ENCODE assay signal across 18 cellular contexts in genomic region chr15:27361418-27361817, GRCh38.
DNase-seq lines count a peak whose midpoint lies in the region; ATAC-seq and TF ChIP-seq lines count a peak whose summit lies in the region.
"Had no signal": no experiment of that assay in that cellular context is flagged by ENCODE, and none has a peak within 500 bp of the region (broad histone marks: within the 10 kb centered on the region; RNA-seq: fewer than 3 reads in every experiment).

No MANE protein-coding gene starts in this region.

- no peak overlapping the region for H3K4me3 Mint-ChIP-seq in neural progenitor cell
- H3K4me3 Mint-ChIP-seq: CD4-positive, CD25-positive, alpha-beta regulatory T cell; CD8-positive, alpha-beta T cell had no signal

- H3K9me3 Mint-ChIP-seq in neural progenitor cell = no peaks in the 10 kb centered on the region
- H3K9me3 Mint-ChIP-seq: CD8-positive, alpha-beta T cell had no signal

- no peak overlapping the region for H2AFZ ChIP-seq in neural progenitor cell (replicated peaks)
- H2AFZ ChIP-seq: GM23248 had no signal

- DNase-seq in NCI-H748 (lab: John Stamatoyannopoulos, UW; ENCODE audit: unreplicated experiment) (peak; percentile 49), NCI-H748 treated with DMSO at 0.1 percent for 48 hours (lab: John Stamatoyannopoulos, UW) (no peak), BE2C (peak; percentile 43), NCI-H69 (lab: John Stamatoyannopoulos, UW) (peak; percentile 36), neural progenitor cell (ENCODE audit: low spot score) (no peak), HAP-1 (ENCODE audit: low spot score in 2 of 2) (no peak), GM19240 (ENCODE audit: insufficient read length, low spot score) (no peak)
- DNase-seq: Caco-2; CD4-positive, CD25-positive, alpha-beta regulatory T cell; CD8-positive, alpha-beta T cell; DMS153; DND-41; GM23248; H7 had no signal

- H3K4me1 ChIP-seq in BE2C (peaks cover 6% of the 10 kb centered on the region), neural progenitor cell (no peaks in the 10 kb centered on the region), HAP-1 (no peaks in the 10 kb centered on the region)
- H3K4me1 ChIP-seq: BLaER1, Caco-2 had no signal

- no peaks in the 10 kb centered on the region for H3K79me2 ChIP-seq in neural progenitor cell (ENCODE audit: low read depth)

- H3K36me3 Mint-ChIP-seq in neural progenitor cell = no peaks in the 10 kb centered on the region
- H3K36me3 Mint-ChIP-seq: CD4-positive, CD25-positive, alpha-beta regulatory T cell; CD8-positive, alpha-beta T cell had no signal

- H3K9me3 ChIP-seq in BE2C (no peaks in the 10 kb centered on the region), neural progenitor cell (ENCODE audit: low read depth) (no peaks in the 10 kb centered on the region), HAP-1 (no peaks in the 10 kb centered on the region)
- H3K9me3 ChIP-seq: BLaER1, Caco-2 had no signal

- no peak for ATAC-seq in GM21529 (IDR thresholded peaks at IDR 0.05; ENCODE audit: unreplicated experiment)
- ATAC-seq: CD8-positive, alpha-beta T cell; HCT116 had no signal

- H3K27me3 ChIP-seq in BE2C (no peaks in the 10 kb centered on the region), neural progenitor cell (no peaks in the 10 kb centered on the region), HAP-1 (ENCODE audit: low read depth) (no peaks in the 10 kb centered on the region)
- H3K27me3 ChIP-seq: BLaER1 had no signal

- H3K27ac Mint-ChIP-seq in neural progenitor cell = peak overlapping the region; percentile 12
- H3K27ac Mint-ChIP-seq: CD4-positive, CD25-positive, alpha-beta regulatory T cell; CD8-positive, alpha-beta T cell had no signal

- H3F3A ChIP-seq in neural progenitor cell (ENCODE audit: low read depth) = no peaks in the 10 kb centered on the region

- H3K4me2 ChIP-seq in neural progenitor cell = no peak overlapping the region
- H3K4me2 ChIP-seq: BLaER1 had no signal

- no peak overlapping the region for H3K27ac ChIP-seq in neural progenitor cell
- H3K27ac ChIP-seq: BLaER1, C4-2B, GM23248 had no signal

- peaks cover 9% of the 10 kb centered on the region for H3K27me3 Mint-ChIP-seq in neural progenitor cell (ENCODE audit: insufficient read depth, low read depth)
- H3K27me3 Mint-ChIP-seq: CD4-positive, CD25-positive, alpha-beta regulatory T cell had no signal

- in situ Hi-C loops in HAP-1 (cut with MboI; ENCODE audit: low sequenced_read_pairs) = loop anchor here (25.0 kb wide), 1 partner anchor 474 kb away; no protein-coding TSS in a partner anchor

- no peaks in the 10 kb centered on the region for H3K36me3 ChIP-seq in BE2C
- no peaks in the 10 kb centered on the region for H3K36me3 ChIP-seq in neural progenitor cell
- no peaks in the 10 kb centered on the region for H3K36me3 ChIP-seq in HAP-1 (replicated peaks)
- H3K36me3 ChIP-seq: BLaER1 had no signal

- H3K9ac ChIP-seq in neural progenitor cell = no peak overlapping the region
- H3K9ac ChIP-seq: BLaER1, GM23248 had no signal

- no peak overlapping the region for H3K4me3 ChIP-seq in BE2C (ENCODE audit: low read depth, low read length)
- H3K4me3 ChIP-seq in neural progenitor cell = no peak overlapping the region
- H3K4me3 ChIP-seq in HAP-1 = no peak overlapping the region
- H3K4me3 ChIP-seq: BLaER1, GM23248 had no signal

- H4K20me1 ChIP-seq in neural progenitor cell (ENCODE audit: low read depth) = no peaks in the 10 kb centered on the region
- H4K20me1 ChIP-seq: BLaER1 had no signal

- H3K4me1 Mint-ChIP-seq in neural progenitor cell = peaks cover 9% of the 10 kb centered on the region
- H3K4me1 Mint-ChIP-seq: CD4-positive, CD25-positive, alpha-beta regulatory T cell had no signal

- TF ChIP-seq CTCF in BE2C (IDR thresholded peaks at IDR 0.05; ENCODE audit: low read depth, low read length) = no peak
- TF ChIP-seq CTCF in neural progenitor cell (IDR thresholded peaks at IDR 0.05) = no peak

Comparison
In these comparisons a context has a peak if more than half of its experiments do, and no peak if none do; other contexts are left out.
1. DNase-seq: peak in NCI-H748 (single experiment), BE2C (single experiment) and NCI-H69 (single experiment); none in NCI-H748 treated with DMSO at 0.1 percent for 48 hours (single experiment), neural progenitor cell (single experiment), HAP-1 (0 of 2) and GM19240 (single experiment).